ENCODE assay signal across 1 cellular context in the genomic region with DNA sequence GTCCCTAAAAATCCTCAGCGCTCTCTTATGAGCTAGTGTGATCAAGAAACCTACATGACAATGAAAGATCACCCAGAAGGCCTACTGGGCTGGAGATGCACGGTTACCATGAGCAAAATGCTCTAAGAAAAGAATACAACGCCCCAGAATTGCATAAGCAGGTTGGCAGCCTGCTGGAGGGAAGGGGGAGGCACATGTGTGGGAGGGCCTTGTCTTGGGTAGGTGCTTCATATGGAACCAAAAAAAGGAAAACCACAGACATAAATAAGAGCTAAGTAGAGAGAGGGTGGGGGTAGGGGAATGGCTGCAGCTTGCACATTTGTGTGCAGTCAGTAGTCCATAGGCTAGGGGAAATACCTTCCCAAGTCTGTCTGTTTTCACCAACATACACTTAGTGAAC.
TF ChIP-seq lines count a peak whose summit lies in the region.

No MANE protein-coding gene starts in this region.

TF ChIP-seq in HEK293, 187 proteins besides CTCF, POLR2A, EP300 and RAD21 (continued from another document):
- TF ChIP-seq, protein P1, sequence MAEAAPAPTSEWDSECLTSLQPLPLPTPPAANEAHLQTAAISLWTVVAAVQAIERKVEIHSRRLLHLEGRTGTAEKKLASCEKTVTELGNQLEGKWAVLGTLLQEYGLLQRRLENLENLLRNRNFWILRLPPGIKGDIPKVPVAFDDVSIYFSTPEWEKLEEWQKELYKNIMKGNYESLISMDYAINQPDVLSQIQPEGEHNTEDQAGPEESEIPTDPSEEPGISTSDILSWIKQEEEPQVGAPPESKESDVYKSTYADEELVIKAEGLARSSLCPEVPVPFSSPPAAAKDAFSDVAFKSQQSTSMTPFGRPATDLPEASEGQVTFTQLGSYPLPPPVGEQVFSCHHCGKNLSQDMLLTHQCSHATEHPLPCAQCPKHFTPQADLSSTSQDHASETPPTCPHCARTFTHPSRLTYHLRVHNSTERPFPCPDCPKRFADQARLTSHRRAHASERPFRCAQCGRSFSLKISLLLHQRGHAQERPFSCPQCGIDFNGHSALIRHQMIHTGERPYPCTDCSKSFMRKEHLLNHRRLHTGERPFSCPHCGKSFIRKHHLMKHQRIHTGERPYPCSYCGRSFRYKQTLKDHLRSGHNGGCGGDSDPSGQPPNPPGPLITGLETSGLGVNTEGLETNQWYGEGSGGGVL (tag by site-specific recombination; IDR thresholded peaks at IDR 0.05), result no peak
- TF ChIP-seq ZNF658 (tag by site-specific recombination; IDR thresholded peaks at IDR 0.05), result no peak
- TF ChIP-seq ZNF146 (tag by site-specific recombination; IDR thresholded peaks at IDR 0.05), result no peak
- TF ChIP-seq ZNF600 (tag by site-specific recombination; IDR thresholded peaks at IDR 0.05), result no peak
- no peak for TF ChIP-seq ZBTB20 (tag by site-specific recombination; IDR thresholded peaks at IDR 0.05)
- TF ChIP-seq, protein P2, sequence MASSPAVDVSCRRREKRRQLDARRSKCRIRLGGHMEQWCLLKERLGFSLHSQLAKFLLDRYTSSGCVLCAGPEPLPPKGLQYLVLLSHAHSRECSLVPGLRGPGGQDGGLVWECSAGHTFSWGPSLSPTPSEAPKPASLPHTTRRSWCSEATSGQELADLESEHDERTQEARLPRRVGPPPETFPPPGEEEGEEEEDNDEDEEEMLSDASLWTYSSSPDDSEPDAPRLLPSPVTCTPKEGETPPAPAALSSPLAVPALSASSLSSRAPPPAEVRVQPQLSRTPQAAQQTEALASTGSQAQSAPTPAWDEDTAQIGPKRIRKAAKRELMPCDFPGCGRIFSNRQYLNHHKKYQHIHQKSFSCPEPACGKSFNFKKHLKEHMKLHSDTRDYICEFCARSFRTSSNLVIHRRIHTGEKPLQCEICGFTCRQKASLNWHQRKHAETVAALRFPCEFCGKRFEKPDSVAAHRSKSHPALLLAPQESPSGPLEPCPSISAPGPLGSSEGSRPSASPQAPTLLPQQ (tag by site-specific recombination; IDR thresholded peaks at IDR 0.05), result no peak
- TF ChIP-seq, protein P3, sequence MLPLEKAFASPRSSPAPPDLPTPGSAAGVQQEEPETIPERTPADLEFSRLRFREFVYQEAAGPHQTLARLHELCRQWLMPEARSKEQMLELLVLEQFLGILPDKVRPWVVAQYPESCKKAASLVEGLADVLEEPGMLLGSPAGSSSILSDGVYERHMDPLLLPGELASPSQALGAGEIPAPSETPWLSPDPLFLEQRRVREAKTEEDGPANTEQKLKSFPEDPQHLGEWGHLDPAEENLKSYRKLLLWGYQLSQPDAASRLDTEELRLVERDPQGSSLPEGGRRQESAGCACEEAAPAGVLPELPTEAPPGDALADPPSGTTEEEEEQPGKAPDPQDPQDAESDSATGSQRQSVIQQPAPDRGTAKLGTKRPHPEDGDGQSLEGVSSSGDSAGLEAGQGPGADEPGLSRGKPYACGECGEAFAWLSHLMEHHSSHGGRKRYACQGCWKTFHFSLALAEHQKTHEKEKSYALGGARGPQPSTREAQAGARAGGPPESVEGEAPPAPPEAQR (tag by site-specific recombination; IDR thresholded peaks at IDR 0.05), result no peak
- no peak for TF ChIP-seq ZNF747 (tag by site-specific recombination; IDR thresholded peaks at IDR 0.05)
- no peak for TF ChIP-seq ZNF2 (tag by site-specific recombination; IDR thresholded peaks at IDR 0.05)
- TF ChIP-seq ZSCAN23 (tag by site-specific recombination; IDR thresholded peaks at IDR 0.05), result no peak
